ENCODE assay signal across 12 cellular contexts in the genomic region with DNA sequence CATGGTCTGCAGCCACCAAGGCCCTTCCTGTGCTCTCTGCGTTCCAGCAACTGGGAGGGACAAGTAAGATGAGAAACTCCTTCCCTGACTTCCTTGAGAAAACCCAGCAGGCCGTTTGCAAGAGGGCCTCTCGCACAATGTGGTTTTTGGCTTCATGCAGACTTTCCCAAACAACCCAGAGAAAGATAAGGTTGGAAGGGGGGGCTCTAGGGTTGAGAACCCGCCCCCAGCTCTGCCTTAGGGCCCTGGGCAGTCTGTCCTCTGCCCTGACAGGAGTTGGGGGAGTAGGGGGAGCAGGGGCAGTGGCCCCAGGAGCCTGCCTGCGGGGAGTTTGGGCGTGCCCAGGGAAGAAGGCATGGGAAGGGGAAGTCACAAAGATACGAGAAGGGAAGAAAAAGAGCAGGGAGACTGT.
DNase-seq lines count a peak whose midpoint lies in the region; ATAC-seq, FAIRE-seq and TF ChIP-seq lines count a peak whose summit lies in the region.
"Had no signal": no experiment of that assay in that cellular context is flagged by ENCODE, and none has a peak within 500 bp of the region (broad histone marks: within the 10 kb centered on the region; RNA-seq: fewer than 3 reads in every experiment).

No MANE protein-coding gene starts in this region.

- H3K4me3 ChIP-seq in fibroblast of pulmonary artery (replicated peaks; ENCODE audit: low read depth, low read length) (no peak overlapping the region), upper lobe of right lung (no peak overlapping the region)

- no peaks in the 10 kb centered on the region for H3K27me3 Mint-ChIP-seq in T-helper 1 cell treated with Interleukin-12 subunit alpha and Interleukin-12 subunit beta and Interleukin-4 antibody, amounts not matched to agents 30 μg/mL and 1 μg/mL, for 36 hours (ENCODE audit: low read depth)
- H3K27me3 Mint-ChIP-seq in natural killer cell treated with Interleukin-12 subunit alpha and Interleukin-12 subunit beta and Interleukin-15 and Interleukin-18, amount 100 ng/mL, for 72 hours = no peaks in the 10 kb centered on the region
- H3K27me3 Mint-ChIP-seq in glutamatergic neuron (ENCODE audit: unreplicated experiment) = peaks cover 9% of the 10 kb centered on the region

- TF ChIP-seq CTCF in fibroblast of pulmonary artery (IDR thresholded peaks at IDR 0.05; ENCODE audit: low read length, missing control alignments) = no peak
- no peak for TF ChIP-seq CTCF in upper lobe of right lung (IDR thresholded peaks at IDR 0.05)
- no peak for TF ChIP-seq CTCF in glutamatergic neuron (IDR thresholded peaks at IDR 0.05; ENCODE audit: partially characterized antibody, unreplicated experiment)

- DNase-seq in T-helper 1 cell (no peak), fibroblast of pulmonary artery (ENCODE audit: low read depth) (peak; percentile 84), upper lobe of right lung (no peak), frontal cortex (ENCODE audit: low spot score in 2 of 2) (no peak), glutamatergic neuron (no peak)
- DNase-seq in natural killer cell treated with Interleukin-12 subunit alpha and Interleukin-12 subunit beta and Interleukin-15 and Interleukin-18, amount 100 ng/mL, for 72 hours (ENCODE audit: low spot score) = no peak
- DNase-seq: activated CD8-positive, alpha-beta memory T cell treated with anti-CD3 and anti-CD28 coated beads for 24 hours; amniotic stem cell; DMS53; NCI-H524 had no signal

- H3K9me3 Mint-ChIP-seq in T-helper 1 cell treated with Interleukin-12 subunit alpha and Interleukin-12 subunit beta and Interleukin-4 antibody, amounts not matched to agents 30 μg/mL and 1 μg/mL, for 36 hours = peaks cover 6% of the 10 kb centered on the region
- H3K9me3 Mint-ChIP-seq in natural killer cell treated with Interleukin-12 subunit alpha and Interleukin-12 subunit beta and Interleukin-15 and Interleukin-18, amount 100 ng/mL, for 72 hours = peaks cover 9% of the 10 kb centered on the region
- H3K9me3 Mint-ChIP-seq in glutamatergic neuron (ENCODE audit: unreplicated experiment) = peaks cover 11% of the 10 kb centered on the region

- H3K27ac ChIP-seq in upper lobe of right lung = peak overlapping the region; percentile 71

- H3K36me3 ChIP-seq in upper lobe of right lung = no peaks in the 10 kb centered on the region

- H3K36me3 Mint-ChIP-seq in T-helper 1 cell treated with Interleukin-12 subunit alpha and Interleukin-12 subunit beta and Interleukin-4 antibody, amounts not matched to agents 30 μg/mL and 1 μg/mL, for 36 hours (ENCODE audit: low read depth) = no peaks in the 10 kb centered on the region
- H3K36me3 Mint-ChIP-seq in natural killer cell treated with Interleukin-12 subunit alpha and Interleukin-12 subunit beta and Interleukin-15 and Interleukin-18, amount 100 ng/mL, for 72 hours = peaks cover 5% of the 10 kb centered on the region
- peaks cover 15% of the 10 kb centered on the region for H3K36me3 Mint-ChIP-seq in glutamatergic neuron (ENCODE audit: unreplicated experiment)

- ATAC-seq in natural killer cell treated with Interleukin-12 subunit alpha and Interleukin-12 subunit beta and Interleukin-15 and Interleukin-18, amount 100 ng/mL, for 72 hours = no peak
- peak; percentile 42 for ATAC-seq in upper lobe of right lung
- ATAC-seq in HG02642 (IDR thresholded peaks at IDR 0.05; ENCODE audit: poor library complexity, unreplicated experiment) = no peak

- no peak for FAIRE-seq in frontal cortex (lab: Jason Lieb, UNC)

- intact Hi-C loops in upper lobe of right lung (cut with DNase I) = no loop called here

- H3K9me3 ChIP-seq in upper lobe of right lung = no peaks in the 10 kb centered on the region

- H3K27me3 ChIP-seq in upper lobe of right lung = no peaks in the 10 kb centered on the region

- H3K4me1 Mint-ChIP-seq in T-helper 1 cell treated with Interleukin-12 subunit alpha and Interleukin-12 subunit beta and Interleukin-4 antibody, amounts not matched to agents 30 μg/mL and 1 μg/mL, for 36 hours (ENCODE audit: low read depth) = peaks cover 22% of the 10 kb centered on the region
- H3K4me1 Mint-ChIP-seq in natural killer cell treated with Interleukin-12 subunit alpha and Interleukin-12 subunit beta and Interleukin-15 and Interleukin-18, amount 100 ng/mL, for 72 hours (ENCODE audit: low read depth in 2 of 2) = peaks cover 50 to 52% of the 10 kb centered on the region in 2 donors
- peaks cover 25% of the 10 kb centered on the region for H3K4me1 Mint-ChIP-seq in glutamatergic neuron (ENCODE audit: low read depth, unreplicated experiment)

- H3K27ac Mint-ChIP-seq in T-helper 1 cell treated with Interleukin-12 subunit alpha and Interleukin-12 subunit beta and Interleukin-4 antibody, amounts not matched to agents 30 μg/mL and 1 μg/mL, for 36 hours = peak overlapping the region; percentile 17
- H3K27ac Mint-ChIP-seq in natural killer cell treated with Interleukin-12 subunit alpha and Interleukin-12 subunit beta and Interleukin-15 and Interleukin-18, amount 100 ng/mL, for 72 hours = peak overlapping the region; percentile 23 to 83
- H3K27ac Mint-ChIP-seq in glutamatergic neuron (ENCODE audit: unreplicated experiment) = no peak overlapping the region

- no peak overlapping the region for H3K4me3 Mint-ChIP-seq in T-helper 1 cell treated with Interleukin-12 subunit alpha and Interleukin-12 subunit beta and Interleukin-4 antibody, amounts not matched to agents 30 μg/mL and 1 μg/mL, for 36 hours
- H3K4me3 Mint-ChIP-seq in natural killer cell treated with Interleukin-12 subunit alpha and Interleukin-12 subunit beta and Interleukin-15 and Interleukin-18, amount 100 ng/mL, for 72 hours = no peak overlapping the region
- no peak overlapping the region for H3K4me3 Mint-ChIP-seq in glutamatergic neuron (ENCODE audit: unreplicated experiment)

- H3K4me1 ChIP-seq in upper lobe of right lung = peaks cover 22% of the 10 kb centered on the region
